19 cellular contexts compared by ENCODE assay signal in the genomic region with DNA sequence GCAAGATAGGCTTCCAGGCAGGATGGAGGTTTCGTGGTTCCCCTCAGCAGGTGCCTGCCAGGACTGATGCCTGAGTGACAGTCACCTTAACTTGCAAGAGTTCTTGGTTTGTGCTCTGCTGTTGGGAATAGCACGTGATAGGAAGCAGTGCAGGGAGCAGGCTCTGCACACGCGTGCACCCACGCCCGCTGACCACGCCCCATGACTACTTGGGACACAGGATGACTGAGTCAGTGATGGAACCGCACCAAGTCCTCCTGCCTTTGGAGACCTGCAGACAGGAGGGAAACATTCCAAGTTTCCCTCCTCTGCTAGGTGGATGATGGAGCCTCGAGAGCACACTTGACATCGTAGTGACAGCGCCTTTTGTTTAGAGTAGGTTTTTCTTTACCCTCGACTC.
A peak's percentile ranks its signal among the peaks of the same experiment; 100 is the strongest.
DNase-seq lines count a peak whose midpoint lies in the region; ATAC-seq, FAIRE-seq and TF ChIP-seq lines count a peak whose summit lies in the region.
"Had no signal": no experiment of that assay in that cellular context is flagged by ENCODE, and none has a peak within 500 bp of the region (broad histone marks: within the 10 kb centered on the region; RNA-seq: fewer than 3 reads in every experiment).

No MANE protein-coding gene starts in this region.

- H3K4me3 Mint-ChIP-seq in astrocyte (ENCODE audit: unreplicated experiment), result no peak overlapping the region
- H3K4me3 Mint-ChIP-seq in CD4-positive, alpha-beta memory T cell, result no peak overlapping the region
- H3K4me3 Mint-ChIP-seq: mesothelial cell of epicardium had no signal

- peaks cover 4% of the 10 kb centered on the region for H3F3A ChIP-seq in SK-N-SH (replicated peaks; ENCODE audit: insufficient read depth)

- H3K4me1 Mint-ChIP-seq in astrocyte (ENCODE audit: low read depth, unreplicated experiment), result peaks cover 16% of the 10 kb centered on the region
- peaks cover 0 to 13% (median 3%) of the 10 kb centered on the region in 4 donors for H3K4me1 Mint-ChIP-seq in CD4-positive, alpha-beta memory T cell

- TF ChIP-seq CTCF in astrocyte (IDR thresholded peaks at IDR 0.05; ENCODE audit: insufficient read depth, low read depth, low read length) (no peak), left lung (IDR thresholded peaks at IDR 0.05) (no peak), SK-N-SH (IDR thresholded peaks at IDR 0.05) (no peak)

- H3K27me3 ChIP-seq in astrocyte (ENCODE audit: insufficient read depth, low read length) (no peaks in the 10 kb centered on the region), left lung (no peaks in the 10 kb centered on the region), SK-N-SH (ENCODE audit: insufficient read depth) (no peaks in the 10 kb centered on the region)
- H3K27me3 ChIP-seq in CD4-positive, alpha-beta memory T cell (ENCODE audit: insufficient read depth, low read length), result no peaks in the 10 kb centered on the region
- H3K27me3 ChIP-seq: cardiac muscle cell, vagina had no signal

- FAIRE-seq in astrocyte (lab: Jason Lieb, UNC), result no peak
- no peak for FAIRE-seq in urothelium cell line (lab: Jason Lieb, UNC)
- FAIRE-seq: HepG2 had no signal

- POLR2A ChIA-PET in CD4-positive, alpha-beta memory T cell (lab: Charles Lee; ENCODE audit: partially characterized antibody), result no interaction called here
- POLR2A ChIA-PET in SK-N-SH (lab: Yijun Ruan, JAX), result no interaction called here

- 96% methylated on average over 8 of the region's 12 CpGs for WGBS in SK-N-SH (ENCODE audit: low lambda C conversion rate)

- no peak for TF ChIP-seq RAD21 in SK-N-SH (IDR thresholded peaks at IDR 0.05; ENCODE audit: low read length)

- H3K79me2 ChIP-seq in astrocyte (ENCODE audit: insufficient read depth, low read length) (peaks cover 13% of the 10 kb centered on the region), SK-N-SH (ENCODE audit: insufficient read depth) (no peaks in the 10 kb centered on the region)

- H2AFZ ChIP-seq in astrocyte (ENCODE audit: low read depth, low read length) (no peak overlapping the region), SK-N-SH (ENCODE audit: low read depth) (no peak overlapping the region)

- no peak overlapping the region for H3K27ac ChIP-seq in astrocyte (ENCODE audit: low read depth, low read length)
- no peak overlapping the region for H3K27ac ChIP-seq in left lung
- H3K27ac ChIP-seq in CD4-positive, alpha-beta memory T cell (ENCODE audit: low read depth, low read length), result no peak overlapping the region
- H3K27ac ChIP-seq in SK-N-SH (ENCODE audit: low read depth in 2 of 2, low read length in 1 of 2), result no peak overlapping the region
- H3K27ac ChIP-seq: C4-2B, cardiac muscle cell, vagina had no signal

- no peak overlapping the region for H3K9ac ChIP-seq in astrocyte (ENCODE audit: low read length)
- no peak overlapping the region for H3K9ac ChIP-seq in SK-N-SH

- no peaks in the 10 kb centered on the region for H3K9me3 Mint-ChIP-seq in activated naive CD4-positive, alpha-beta T cell treated with anti-CD3 and anti-CD28 coated beads, Interleukin-2, amount 50 U/mL, for 72 hours
- H3K9me3 Mint-ChIP-seq in astrocyte (ENCODE audit: unreplicated experiment), result no peaks in the 10 kb centered on the region
- no peaks in the 10 kb centered on the region for H3K9me3 Mint-ChIP-seq in CD4-positive, alpha-beta memory T cell
- H3K9me3 Mint-ChIP-seq: mesothelial cell of epicardium had no signal

- ATAC-seq in activated naive CD4-positive, alpha-beta T cell treated with anti-CD3 and anti-CD28 coated beads, Interleukin-2, amount 50 U/mL, for 72 hours, result no peak
- ATAC-seq in left lung, result peak; percentile 72
- ATAC-seq: HCT116; HepG2; stimulated activated naive CD8-positive, alpha-beta T cell treated with anti-CD3 and anti-CD28 coated beads, Interleukin-15, Interleukin-2, amounts not matched to agents 100 U/mL and 50 U/mL, for 24 hours had no signal

- H3K9me3 ChIP-seq in astrocyte (ENCODE audit: insufficient read depth, low read depth, low read length) (no peaks in the 10 kb centered on the region), left lung (no peaks in the 10 kb centered on the region), SK-N-SH (no peaks in the 10 kb centered on the region)
- H3K9me3 ChIP-seq in CD4-positive, alpha-beta memory T cell (ENCODE audit: control insufficient read depth in 1 of 2, low read length in 2 of 2), result no peaks in the 10 kb centered on the region
- H3K9me3 ChIP-seq: vagina had no signal

- no peak for TF ChIP-seq EP300 in SK-N-SH (IDR thresholded peaks at IDR 0.05; ENCODE audit: borderline replicate concordance in 1 of 2, low read depth in 1 of 2, low read length in 1 of 2)

- CTCF ChIA-PET in CD4-positive, alpha-beta memory T cell (lab: Charles Lee; ENCODE audit: partially characterized antibody), result no interaction called here
- CTCF ChIA-PET in SK-N-SH (lab: Yijun Ruan, JAX), result no interaction called here

- peaks cover 8 to 9% of the 10 kb centered on the region in 2 donors for H3K36me3 Mint-ChIP-seq in activated naive CD4-positive, alpha-beta T cell treated with anti-CD3 and anti-CD28 coated beads, Interleukin-2, amount 50 U/mL, for 72 hours
- peaks cover 33% of the 10 kb centered on the region for H3K36me3 Mint-ChIP-seq in astrocyte (ENCODE audit: low read depth, unreplicated experiment)
- H3K36me3 Mint-ChIP-seq in CD4-positive, alpha-beta memory T cell, result peaks cover 27 to 62% of the 10 kb centered on the region in 2 donors

- H3K36me3 ChIP-seq in astrocyte (ENCODE audit: insufficient read depth, low read length) (peaks cover 6% of the 10 kb centered on the region), left lung (peaks cover 0 to 80% of the 10 kb centered on the region in 2 donors), SK-N-SH (replicated peaks in 1 of 2; ENCODE audit: control insufficient read depth in 1 of 2, insufficient read depth in 2 of 2, low read length in 1 of 2) (peaks cover 0 to 4% of the 10 kb centered on the region in 2 experiments)
- H3K36me3 ChIP-seq in CD4-positive, alpha-beta memory T cell (ENCODE audit: insufficient read depth, low read length), result peaks cover 55% of the 10 kb centered on the region
- H3K36me3 ChIP-seq: cardiac muscle cell had no signal

- no peak overlapping the region for H3K4me2 ChIP-seq in astrocyte (ENCODE audit: low read length)
- H3K4me2 ChIP-seq in SK-N-SH, result no peak overlapping the region

- H3K4me3 ChIP-seq in astrocyte (ENCODE audit: insufficient read depth, low read depth, low read length) (no peak overlapping the region), left lung (no peak overlapping the region), SK-N-SH (ENCODE audit: low read depth in 2 of 2, low read length in 1 of 2) (no peak overlapping the region)
- no peak overlapping the region for H3K4me3 ChIP-seq in CD4-positive, alpha-beta memory T cell (ENCODE audit: low read length in 2 of 2)
- H3K4me3 ChIP-seq: cardiac muscle cell, vagina had no signal

- no peak for DNase-seq in activated naive CD4-positive, alpha-beta T cell treated with anti-CD3 and anti-CD28 coated beads, Interleukin-2, amount 50 U/mL, for 72 hours (ENCODE audit: low spot score in 2 of 2)
- no peak for DNase-seq in activated naive CD4-positive, alpha-beta T cell (lab: John Stamatoyannopoulos, UW)
- DNase-seq in astrocyte (ENCODE audit: low read depth) (peak; percentile 41), left lung (peak; percentile 63 to 65), urothelium cell line (ENCODE audit: low spot score) (peak; percentile 51), SK-N-SH (no peak), HuH-7.5 (ENCODE audit: low spot score) (no peak)
- DNase-seq in CD4-positive, alpha-beta memory T cell, result no peak
- DNase-seq: activated CD4-positive, alpha-beta T cell treated with anti-CD3 and anti-CD28 coated beads, Interleukin-2, amount 50 U/mL, for 4 hours; DMS53; islet precursor cell; NCI-H69; stimulated activated naive CD8-positive, alpha-beta T cell treated with anti-CD3 and anti-CD28 coated beads, Interleukin-15, Interleukin-2, amounts not matched to agents 100 U/mL and 50 U/mL, for 24 hours had no signal

- H4K20me1 ChIP-seq in astrocyte (ENCODE audit: insufficient read depth, low read length) (peaks cover 83% of the 10 kb centered on the region), SK-N-SH (ENCODE audit: insufficient read depth) (peaks cover 21% of the 10 kb centered on the region)

- H3K27ac Mint-ChIP-seq in activated naive CD4-positive, alpha-beta T cell treated with anti-CD3 and anti-CD28 coated beads, Interleukin-2, amount 50 U/mL, for 72 hours, result peak overlapping the region; percentile 78 to 91
- no peak overlapping the region for H3K27ac Mint-ChIP-seq in astrocyte (ENCODE audit: unreplicated experiment)
- peak overlapping the region in 1 of 7 donors; percentile 36 for H3K27ac Mint-ChIP-seq in CD4-positive, alpha-beta memory T cell
- H3K27ac Mint-ChIP-seq: mesothelial cell of epicardium had no signal

- H3K27me3 Mint-ChIP-seq in astrocyte (ENCODE audit: low read depth, unreplicated experiment), result no peaks in the 10 kb centered on the region
- no peaks in the 10 kb centered on the region for H3K27me3 Mint-ChIP-seq in CD4-positive, alpha-beta memory T cell

- intact Hi-C loops in left lung (cut with DNase I), result no loop called here
- intact Hi-C loops in CD4-positive, alpha-beta memory T cell (cut with micrococcal nuclease), result no loop called here

- no peaks in the 10 kb centered on the region for H3K9me2 ChIP-seq in SK-N-SH

- H3K4me1 ChIP-seq in astrocyte (ENCODE audit: insufficient read depth, low read length) (peaks cover 10% of the 10 kb centered on the region), left lung (peaks cover 6 to 11% of the 10 kb centered on the region in 2 donors), SK-N-SH (ENCODE audit: control insufficient read depth in 1 of 2, insufficient read depth in 2 of 2, low read depth in 1 of 2, low read length in 1 of 2) (peaks cover 16 to 22% of the 10 kb centered on the region in 2 experiments; a peak in 3 of 4 replicates)
- no peaks in the 10 kb centered on the region for H3K4me1 ChIP-seq in CD4-positive, alpha-beta memory T cell (ENCODE audit: insufficient read depth, low read length)

TF ChIP-seq in SK-N-SH, 30 proteins besides CTCF, POLR2A, EP300 and RAD21:
- no peak for TF ChIP-seq RFX5 (IDR thresholded peaks at IDR 0.05; ENCODE audit: low read length)
- TF ChIP-seq RCOR1 (IDR thresholded peaks at IDR 0.05; ENCODE audit: low read length), result no peak
- TF ChIP-seq MAX (IDR thresholded peaks at IDR 0.05; ENCODE audit: low read depth), result no peak
- no peak for TF ChIP-seq NRF1 (IDR thresholded peaks at IDR 0.05; ENCODE audit: low read depth, low read length)

Comparison
In these comparisons a context has a peak if more than half of its experiments do, and no peak if none do; other contexts are left out.
1. DNase-seq: peak in astrocyte (single experiment), left lung (2 of 2) and urothelium cell line (single experiment); none in activated naive CD4-positive, alpha-beta T cell treated with anti-CD3 and anti-CD28 coated beads, Interleukin-2, amount 50 U/mL, for 72 hours (0 of 2), activated naive CD4-positive, alpha-beta T cell (0 of 4), CD4-positive, alpha-beta memory T cell (0 of 5), SK-N-SH (single experiment) and HuH-7.5 (single experiment).